ENCODE assay signal across 9 cellular contexts in the genomic region with DNA sequence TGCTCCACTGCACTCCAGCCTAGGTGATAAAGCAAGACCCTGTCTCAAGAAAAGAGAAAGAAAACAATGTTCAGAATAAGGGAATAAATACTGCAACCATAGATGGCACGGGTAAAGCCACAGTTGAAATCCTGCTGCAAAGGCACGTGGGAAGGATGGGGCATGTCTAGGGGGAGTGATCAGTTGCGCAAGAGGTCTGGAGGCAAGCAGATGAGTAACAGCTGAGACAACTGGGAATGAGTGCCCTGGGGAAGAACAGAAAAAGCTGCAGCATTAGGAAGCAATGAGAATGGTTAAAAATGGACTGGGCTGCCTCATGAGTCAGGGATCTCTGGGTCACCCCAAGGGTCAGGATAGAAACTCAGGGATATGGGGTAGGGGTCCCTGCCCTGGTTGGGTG.
A peak's percentile ranks its signal among the peaks of the same experiment; 100 is the strongest.
DNase-seq lines count a peak whose midpoint lies in the region; ATAC-seq and TF ChIP-seq lines count a peak whose summit lies in the region.
"Had no signal": no experiment of that assay in that cellular context is flagged by ENCODE, and none has a peak within 500 bp of the region (broad histone marks: within the 10 kb centered on the region; RNA-seq: fewer than 3 reads in every experiment).

No MANE protein-coding gene starts in this region.

- no peak overlapping the region for H3K18ac ChIP-seq in H9 (ENCODE audit: insufficient read length, low read depth, low read length)

- TF ChIP-seq CTCF in NB4 (IDR thresholded peaks at IDR 0.05; ENCODE audit: low read depth, low read length), result no peak
- TF ChIP-seq CTCF in mucosa of descending colon (IDR thresholded peaks at IDR 0.05), result no peak
- TF ChIP-seq CTCF in H9 (conservative IDR thresholded peaks at IDR 0.05), result no peak

- TF ChIP-seq POLR2A in NB4 (IDR thresholded peaks at IDR 0.05; ENCODE audit: extremely low read depth, insufficient read length), result no peak

- no peak overlapping the region for H2BK15ac ChIP-seq in H9 (ENCODE audit: low read depth, low read length)

- peak; percentile 17 for ATAC-seq in mucosa of descending colon
- no peak for ATAC-seq in activated naive CD8-positive, alpha-beta T cell treated with anti-CD3 and anti-CD28 coated beads, Interleukin-2, amount 50 U/mL, for 24 hours

- no peak overlapping the region for H4K5ac ChIP-seq in H9 (ENCODE audit: insufficient read length, low read depth, low read length)

- H3K4ac ChIP-seq in H9 (ENCODE audit: low read depth, low read length), result no peak overlapping the region

- H2AFZ ChIP-seq in H9 (ENCODE audit: low read length), result no peak overlapping the region

- no peak overlapping the region for H3T11ph ChIP-seq in H9 (ENCODE audit: low read length)

- H3K4me2 ChIP-seq in H9 (ENCODE audit: insufficient read depth, insufficient read length, low read length), result no peak overlapping the region

- H4K8ac ChIP-seq in H9 (replicated peaks; ENCODE audit: insufficient read length, low read depth, low read length), result no peak overlapping the region

- DNase-seq in AG20443 (ENCODE audit: low spot score) (peak; percentile 80), NB4 (ENCODE audit: low read depth) (peak; percentile 89), dedifferentiated amniotic fluid mesenchymal stem cell (ENCODE audit: extremely low spot score) (peak; percentile 80), mucosa of descending colon (peak in 1 of 3 donors; percentile 57), H9 (no peak), DMS 273 treated with DMSO at 0.1 percent for 48 hours (lab: John Stamatoyannopoulos, UW) (no peak)
- no peak for DNase-seq in activated CD8-positive, alpha-beta memory T cell treated with anti-CD3 and anti-CD28 coated beads, Interleukin-2, amount 50 U/mL, for 48 hours
- DNase-seq in activated naive CD8-positive, alpha-beta T cell treated with anti-CD3 and anti-CD28 coated beads, Interleukin-2, amount 50 U/mL, for 24 hours, result no peak

- H2BK20ac ChIP-seq in H9 (ENCODE audit: low read depth, low read length, poor library complexity, severe bottlenecking), result no peak overlapping the region

- peaks cover 12 to 15% of the 10 kb centered on the region in 2 experiments for H3K4me1 Mint-ChIP-seq in H9
- no peaks in the 10 kb centered on the region for H3K4me1 Mint-ChIP-seq in activated naive CD8-positive, alpha-beta T cell treated with anti-CD3 and anti-CD28 coated beads, Interleukin-2, amount 50 U/mL, for 24 hours

- H3K23ac ChIP-seq in H9 (ENCODE audit: insufficient read length, low read depth, low read length), result no peak overlapping the region

- no peak overlapping the region for H2BK12ac ChIP-seq in H9 (ENCODE audit: insufficient read length, low read depth, low read length)

- no peak overlapping the region for H2BK5ac ChIP-seq in H9 (ENCODE audit: insufficient read length, low read length)

- H3K27ac ChIP-seq in H9 (ENCODE audit: insufficient read length, low read depth, low read length), result no peak overlapping the region
- H3K27ac ChIP-seq: neutrophil had no signal

- no peaks in the 10 kb centered on the region for H3K23me2 ChIP-seq in H9 (ENCODE audit: insufficient read length, low read depth, low read length, poor library complexity, severe bottlenecking)

- H3K27me3 ChIP-seq in H9 (ENCODE audit: insufficient read depth, low read length), result no peaks in the 10 kb centered on the region
- H3K27me3 ChIP-seq: neutrophil had no signal

- H3K36me3 ChIP-seq in mucosa of descending colon (ENCODE audit: low read depth), result no peaks in the 10 kb centered on the region

- H3K79me2 ChIP-seq in H9 (ENCODE audit: insufficient read depth, low read length), result no peaks in the 10 kb centered on the region

- no peaks in the 10 kb centered on the region for H3K36me3 Mint-ChIP-seq in H9 (ENCODE audit: insufficient read depth in 1 of 3, low read depth in 3 of 3)
- no peaks in the 10 kb centered on the region for H3K36me3 Mint-ChIP-seq in activated naive CD8-positive, alpha-beta T cell treated with anti-CD3 and anti-CD28 coated beads, Interleukin-2, amount 50 U/mL, for 24 hours (ENCODE audit: low read depth)

- no peak overlapping the region for H3K9ac ChIP-seq in H9 (ENCODE audit: extremely low read depth, insufficient read length, low read length)

- H3K79me1 ChIP-seq in H9 (ENCODE audit: insufficient read depth, low read depth, low read length, poor library complexity, severe bottlenecking), result no peaks in the 10 kb centered on the region

- intact Hi-C loops in mucosa of descending colon (cut with DNase I, micrococcal nuclease), result loop anchor here (5.0 to 10.0 kb wide), 2 partner anchors 70 to 73 kb away; no protein-coding TSS in a partner anchor

- H2AK5ac ChIP-seq in H9 (ENCODE audit: insufficient read length, low read length), result no peak overlapping the region

- no peak overlapping the region for H3K4me3 ChIP-seq in NB4 (ENCODE audit: low read depth, low read length)
- no peak overlapping the region for H3K4me3 ChIP-seq in mucosa of descending colon

- H3K27ac Mint-ChIP-seq in H9, result peak overlapping the region in 1 of 3 experiments; percentile 23; a peak in 2 of 7 replicates
- H3K27ac Mint-ChIP-seq in activated naive CD8-positive, alpha-beta T cell treated with anti-CD3 and anti-CD28 coated beads, Interleukin-2, amount 50 U/mL, for 24 hours, result no peak overlapping the region

- H3K9me3 ChIP-seq in mucosa of descending colon, result no peaks in the 10 kb centered on the region
- no peaks in the 10 kb centered on the region for H3K9me3 ChIP-seq in H9 (ENCODE audit: control insufficient read depth, low read depth, low read length)
- H3K9me3 ChIP-seq: neutrophil had no signal

- H3K4me1 ChIP-seq in mucosa of descending colon (ENCODE audit: low read depth) (peaks cover 6% of the 10 kb centered on the region), H9 (ENCODE audit: insufficient read depth, low read length) (0 out of 2 replicates have a peak, but pooled peaks cover 3% of the 10 kb centered on the region)

- no peak overlapping the region for H2BK120ac ChIP-seq in H9 (ENCODE audit: low read depth, low read length, poor library complexity, severe bottlenecking)

- no peaks in the 10 kb centered on the region for H3K9me3 Mint-ChIP-seq in H9
- no peaks in the 10 kb centered on the region for H3K9me3 Mint-ChIP-seq in activated naive CD8-positive, alpha-beta T cell treated with anti-CD3 and anti-CD28 coated beads, Interleukin-2, amount 50 U/mL, for 24 hours

- no peak overlapping the region for H3K56ac ChIP-seq in H9 (ENCODE audit: insufficient read length, low read depth, low read length)

- no peak overlapping the region for H3K14ac ChIP-seq in H9 (ENCODE audit: insufficient read depth, low read length)

- no peak overlapping the region for H3K4me3 Mint-ChIP-seq in H9
- H3K4me3 Mint-ChIP-seq in activated naive CD8-positive, alpha-beta T cell treated with anti-CD3 and anti-CD28 coated beads, Interleukin-2, amount 50 U/mL, for 24 hours, result no peak overlapping the region

- no peaks in the 10 kb centered on the region for H3K27me3 Mint-ChIP-seq in H9 (ENCODE audit: low read depth)
- no peaks in the 10 kb centered on the region for H3K27me3 Mint-ChIP-seq in activated naive CD8-positive, alpha-beta T cell treated with anti-CD3 and anti-CD28 coated beads, Interleukin-2, amount 50 U/mL, for 24 hours

- no peaks in the 10 kb centered on the region for H4K20me1 ChIP-seq in H9 (ENCODE audit: control insufficient read depth, insufficient read depth, insufficient read length)

- H4K91ac ChIP-seq in H9 (ENCODE audit: insufficient read length, low read depth, low read length), result no peak overlapping the region

- WGBS in H9 (ENCODE audit: extremely low coverage, insufficient read length, low lambda C conversion rate), result no CpG with 5 or more reads among the region's 3 CpGs

Comparison
In these comparisons a context has a peak if more than half of its experiments do, and no peak if none do; other contexts are left out.
1. DNase-seq: peak in AG20443 (single experiment), NB4 (single experiment) and dedifferentiated amniotic fluid mesenchymal stem cell (single experiment); none in H9 (single experiment), activated CD8-positive, alpha-beta memory T cell treated with anti-CD3 and anti-CD28 coated beads, Interleukin-2, amount 50 U/mL, for 48 hours (single experiment), DMS 273 treated with DMSO at 0.1 percent for 48 hours (single experiment) and activated naive CD8-positive, alpha-beta T cell treated with anti-CD3 and anti-CD28 coated beads, Interleukin-2, amount 50 U/mL, for 24 hours (single experiment).